ENCODE assay signal across 8 cellular contexts in the genomic region with DNA sequence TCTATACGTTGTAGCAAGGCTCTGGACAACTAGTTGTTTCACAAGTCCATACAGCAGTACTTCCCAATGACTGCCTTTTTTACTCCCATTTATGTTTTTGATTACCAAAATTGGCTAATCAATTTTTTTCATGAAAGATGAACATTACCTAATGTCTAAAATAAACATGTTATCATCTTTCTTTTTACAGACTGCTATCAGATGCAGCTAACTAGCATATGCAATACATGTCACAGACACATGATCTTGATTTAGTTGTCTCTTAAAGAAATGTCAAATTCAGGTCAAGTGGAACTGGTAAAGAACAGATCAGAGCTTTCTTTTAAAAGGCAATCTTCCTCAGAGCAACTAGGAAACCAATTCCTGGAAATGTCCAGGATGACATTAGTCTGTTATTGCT. TPM values are rescaled to one million over a fixed set of nuclear protein-coding genes. Genes with fewer than 3 reads are reported as not detected.
DNase-seq lines count a peak whose midpoint lies in the region; ATAC-seq, FAIRE-seq and TF ChIP-seq lines count a peak whose summit lies in the region.

No MANE protein-coding gene starts in this region.

- H3K4me3 ChIP-seq in breast epithelium, result peak overlapping the region; percentile 72 to 93 (median 86)
- peak overlapping the region; percentile 94 for H3K4me3 ChIP-seq in GM12878
- H3K4me3 ChIP-seq in lower lobe of right lung, result peak overlapping the region; percentile 79
- H3K4me3 ChIP-seq in uterus, result peak overlapping the region; percentile 73 to 90

- CTCF ChIA-PET in MCF 10A (lab: Yijun Ruan, JAX) (interaction anchor here (0.5 to 2.0 kb wide), 4 partner anchors 15 to 710 kb away, joined by 3 to 5 read pairs (median 3); a partner anchor contains a TSS), GM12878 (lab: Yijun Ruan, JAX) (interaction anchor here (0.9 to 1.9 kb wide), 4 partner anchors 16 to 141 kb away, joined by 3 to 14 read pairs (median 4); a partner anchor contains a TSS)

- H3K36me3 ChIP-seq in breast epithelium, result no peaks in the 10 kb centered on the region
- H3K36me3 ChIP-seq in GM12878 (ENCODE audit: control insufficient read depth in 2 of 2, insufficient read depth in 2 of 2, low read length in 1 of 2), result no peaks in the 10 kb centered on the region
- no peaks in the 10 kb centered on the region for H3K36me3 ChIP-seq in lower lobe of right lung
- no peaks in the 10 kb centered on the region for H3K36me3 ChIP-seq in uterus

- H2AFZ ChIP-seq in GM12878 (ENCODE audit: control insufficient read depth, low read depth, low read length), result peak overlapping the region; percentile 99

- no peak overlapping the region for H3K9ac ChIP-seq in GM12878 (ENCODE audit: control insufficient read depth, insufficient read depth, low read length)

- H3K4me1 ChIP-seq in breast epithelium (peaks cover 0 to 9% of the 10 kb centered on the region in 2 donors), GM12878 (ENCODE audit: control insufficient read depth, insufficient read depth, low read length) (peaks cover 3% of the 10 kb centered on the region; the same call in 1 of the 2 replicates), lower lobe of right lung (peaks cover 21% of the 10 kb centered on the region), uterus (peaks cover 0 to 9% of the 10 kb centered on the region in 2 donors)

- TF ChIP-seq CTCF in breast epithelium (IDR thresholded peaks at IDR 0.05) (no peak), MCF 10A (IDR thresholded peaks at IDR 0.05; ENCODE audit: unreplicated experiment) (no peak), GM12878 (IDR thresholded peaks at IDR 0.05 in 2 of 3, conservative IDR thresholded peaks at IDR 0.05 in 1 of 3; ENCODE audit: control insufficient read depth in 2 of 3, extremely low read depth in 1 of 3, insufficient read depth in 1 of 3, low read depth in 3 of 3, low read length in 3 of 3) (no peak), lower lobe of right lung (IDR thresholded peaks at IDR 0.05) (no peak), uterus (IDR thresholded peaks at IDR 0.05) (no peak)

- no peak overlapping the region for H3K27ac Mint-ChIP-seq in MCF 10A (ENCODE audit: low read depth, unreplicated experiment)
- H3K27ac Mint-ChIP-seq in activated T-helper 2 cell treated with anti-CD3 and anti-CD28 coated beads, Interferon-gamma antibody, Interleukin-2, Interleukin-4, amounts not matched to agents 10 μg/mL and 5 μg/mL and 100 μg/mL, durations not matched to agents 14 hours and 24 hours and 36 hours, result no peak overlapping the region

- H3K9me3 ChIP-seq in breast epithelium (no peaks in the 10 kb centered on the region), GM12878 (replicated peaks; ENCODE audit: control insufficient read depth, insufficient read depth, low read length) (no peaks in the 10 kb centered on the region), lower lobe of right lung (no peaks in the 10 kb centered on the region), uterus (no peaks in the 10 kb centered on the region)

- POLR2A ChIA-PET in MCF 10A (lab: Yijun Ruan, JAX) (interaction anchor here (0.6 to 4.9 kb wide), 21 partner anchors 8 to 645 kb away, joined by 3 to 114 read pairs (median 5); a partner anchor contains a TSS), GM12878 (lab: Charles Lee) (interaction anchor here (0.6 to 3.5 kb wide), 4 partner anchors 10 to 201 kb away, joined by 3 to 24 read pairs (median 5); a partner anchor contains a TSS)

- H3K4me2 ChIP-seq in GM12878 (ENCODE audit: control insufficient read depth, insufficient read depth), result peak overlapping the region; percentile 90; the same call in 1 of the 2 replicates

- H3K36me3 Mint-ChIP-seq in MCF 10A (ENCODE audit: insufficient read depth, unreplicated experiment), result peaks cover 9% of the 10 kb centered on the region
- peaks cover 4% of the 10 kb centered on the region for H3K36me3 Mint-ChIP-seq in activated T-helper 2 cell treated with anti-CD3 and anti-CD28 coated beads, Interferon-gamma antibody, Interleukin-2, Interleukin-4, amounts not matched to agents 10 μg/mL and 5 μg/mL and 100 μg/mL, durations not matched to agents 14 hours and 24 hours and 36 hours (ENCODE audit: low read depth)

- TF ChIP-seq POLR2A in breast epithelium (IDR thresholded peaks at IDR 0.05) (no peak), GM12878 (IDR thresholded peaks at IDR 0.05; ENCODE audit: low read depth, low read length) (no peak), uterus (IDR thresholded peaks at IDR 0.05) (no peak)

- peaks cover 9% of the 10 kb centered on the region for H3K4me1 Mint-ChIP-seq in MCF 10A (ENCODE audit: insufficient read depth, unreplicated experiment)
- H3K4me1 Mint-ChIP-seq in activated T-helper 2 cell treated with anti-CD3 and anti-CD28 coated beads, Interferon-gamma antibody, Interleukin-2, Interleukin-4, amounts not matched to agents 10 μg/mL and 5 μg/mL and 100 μg/mL, durations not matched to agents 14 hours and 24 hours and 36 hours (ENCODE audit: low read depth), result peaks cover 7% of the 10 kb centered on the region

- no peaks in the 10 kb centered on the region for H3K9me3 Mint-ChIP-seq in MCF 10A (ENCODE audit: unreplicated experiment)
- H3K9me3 Mint-ChIP-seq in activated T-helper 2 cell treated with anti-CD3 and anti-CD28 coated beads, Interferon-gamma antibody, Interleukin-2, Interleukin-4, amounts not matched to agents 10 μg/mL and 5 μg/mL and 100 μg/mL, durations not matched to agents 14 hours and 24 hours and 36 hours, result no peaks in the 10 kb centered on the region

- DNase-seq in breast epithelium (ENCODE audit: low spot score in 2 of 2), result no peak
- DNase-seq in MCF 10A (ENCODE audit: unreplicated experiment), result no peak
- DNase-seq in GM12878 (ENCODE audit: low read depth, low spot score), result no peak
- DNase-seq in lower lobe of right lung, result no peak
- no peak for DNase-seq in uterus
- DNase-seq in NCI-H446 treated with DMSO at 0.1 percent for 48 hours (lab: John Stamatoyannopoulos, UW), result no peak
- no peak for DNase-seq in activated T-helper 2 cell treated with anti-CD3 and anti-CD28 coated beads, Interferon-gamma antibody, Interleukin-2, Interleukin-4, amounts not matched to agents 10 μg/mL and 5 μg/mL and 100 μg/mL, durations not matched to agents 14 hours and 24 hours and 36 hours (ENCODE audit: low spot score)
- no peak for DNase-seq in AG20443 (ENCODE audit: low spot score)

- intact Hi-C loops in breast epithelium (cut with DNase I; ENCODE audit: low total_unique reads) (no loop called here), MCF 10A (cut with micrococcal nuclease) (no loop called here), GM12878 (cut with micrococcal nuclease; ENCODE audit: unreplicated experiment) (no loop called here), lower lobe of right lung (cut with DNase I) (no loop called here), uterus (cut with DNase I; ENCODE audit: low total_unique reads) (no loop called here)
- intact Hi-C loops in activated T-helper 2 cell treated with anti-CD3 and anti-CD28 coated beads, Interferon-gamma antibody, Interleukin-2, Interleukin-4, amounts not matched to agents 10 μg/mL and 5 μg/mL and 100 μg/mL, durations not matched to agents 14 hours and 24 hours and 36 hours (cut with micrococcal nuclease), result loop anchor here (2.0 kb wide), 1 partner anchor 17 kb away; a partner anchor contains a TSS

- FAIRE-seq in GM12878 (lab: Jason Lieb, UNC), result no peak

- RAD21 ChIA-PET in GM12878 (lab: Charles Lee; ENCODE audit: unreplicated experiment), result interaction anchor here (0.6 to 1.7 kb wide), 7 partner anchors 8 to 400 kb away, joined by 3 to 14 read pairs (median 3); a partner anchor contains a TSS

- no peak for ATAC-seq in GM12878
- no peak for ATAC-seq in lower lobe of right lung

- H4K20me1 ChIP-seq in GM12878 (ENCODE audit: control insufficient read depth, insufficient read depth), result no peaks in the 10 kb centered on the region

- TF ChIP-seq RAD21 in GM12878 (IDR thresholded peaks at IDR 0.05; ENCODE audit: insufficient read depth, low read depth, low read length), result no peak

- H3K27me3 ChIP-seq in breast epithelium (no peaks in the 10 kb centered on the region), GM12878 (replicated peaks in 1 of 2; ENCODE audit: control insufficient read depth in 2 of 2, insufficient read depth in 2 of 2, low read length in 1 of 2) (no peaks in the 10 kb centered on the region), lower lobe of right lung (ENCODE audit: low read depth) (no peaks in the 10 kb centered on the region), uterus (no peaks in the 10 kb centered on the region)

- TF ChIP-seq EP300 in GM12878 (IDR thresholded peaks at IDR 0.05; ENCODE audit: borderline replicate concordance in 1 of 2, control insufficient read depth in 1 of 2, low read depth in 2 of 2, low read length in 2 of 2), result no peak

- 9% methylated on average over 1 of the region's 1 CpG for WGBS in GM12878 (ENCODE audit: insufficient coverage, insufficient replicate concordance, low lambda C conversion rate, missing lambda C conversion rate)

- in situ Hi-C loops in GM12878 (cut with MboI), result no loop called here

- no TSS peak for BruUV-seq in MCF 10A (replicated peaks; lab: Mats Ljungman, UMichigan)
- BruUV-seq in GM12878 (replicated peaks; lab: Mats Ljungman, UMichigan), result no TSS peak

- no peaks in the 10 kb centered on the region for H3K27me3 Mint-ChIP-seq in MCF 10A (ENCODE audit: insufficient read depth, unreplicated experiment)
- peaks cover 6% of the 10 kb centered on the region for H3K27me3 Mint-ChIP-seq in activated T-helper 2 cell treated with anti-CD3 and anti-CD28 coated beads, Interferon-gamma antibody, Interleukin-2, Interleukin-4, amounts not matched to agents 10 μg/mL and 5 μg/mL and 100 μg/mL, durations not matched to agents 14 hours and 24 hours and 36 hours (ENCODE audit: low read depth)

- H3K4me3 Mint-ChIP-seq in MCF 10A (ENCODE audit: unreplicated experiment), result no peak overlapping the region
- H3K4me3 Mint-ChIP-seq in activated T-helper 2 cell treated with anti-CD3 and anti-CD28 coated beads, Interferon-gamma antibody, Interleukin-2, Interleukin-4, amounts not matched to agents 10 μg/mL and 5 μg/mL and 100 μg/mL, durations not matched to agents 14 hours and 24 hours and 36 hours (ENCODE audit: low read depth), result no peak overlapping the region

- peak overlapping the region; percentile 88 to 93 for H3K27ac ChIP-seq in breast epithelium
- no peak overlapping the region for H3K27ac ChIP-seq in GM12878 (ENCODE audit: control insufficient read depth, insufficient read depth)
- peak overlapping the region; percentile 92 for H3K27ac ChIP-seq in lower lobe of right lung
- peak overlapping the region; percentile 88 for H3K27ac ChIP-seq in uterus

- H3K79me2 ChIP-seq in GM12878 (ENCODE audit: control insufficient read depth, insufficient read depth, low read length), result peaks cover 19% of the 10 kb centered on the region

- SMC1A ChIA-PET in GM12878 (lab: Charles Lee; ENCODE audit: uncharacterized antibody, unreplicated experiment), result interaction anchor here (0.6 to 4.3 kb wide), 7 partner anchors 15 to 209 kb away, joined by 3 to 32 read pairs (median 3); a partner anchor contains a TSS

RNA-seq across cellular contexts. Expression of a gene that starts 0.6 kb away (rescaled TPM):
- total RNA-seq in breast epithelium (10 to 100 TPM in 1 of 3 donors, 1 to 10 TPM in 2; 6.9 to 11.0 (median 9.1) TPM), MCF 10A (2022) (9.1 and 11.0 TPM in 2 replicates), GM12878 (2014; rRNA removed) (3.8 and 4.2 TPM in 2 replicates), GM12878 (2014; rRNA removed; fragmentation: Illumina TruSeq; extraction: Trizol) (7.5 and 8.7 TPM in 2 replicates), GM12878 (2021) (7.6 and 7.7 TPM in 2 replicates), lower lobe of right lung (17.4 TPM), uterus (10 to 100 TPM in 2 of 4 donors, 1 to 10 TPM in 2; 6.4 to 15.2 (median 10.5) TPM)
- total RNA-seq in GM12878 (2013; cell fraction: nucleolus; rRNA removed), result 13.7 and 18.2 TPM in 2 replicates
- polyA plus RNA-seq in GM12878 (2011; ENCODE audit: low read depth), result 2.9 TPM
- polyA plus RNA-seq in GM12878 (2011; rRNA removed) (15.9 and 29.6 TPM in 2 replicates), GM12878 (2014; fragmentation: Illumina TruSeq; extraction: Trizol) (8.8 and 9.8 TPM in 2 replicates), GM12878 (2014; fragmentation: Nextera tagmentation; extraction: Ambion mirVana) (1 to 10 TPM; 2.1 to 3.0 TPM), GM12878 (2014; rRNA removed) (3.2 and 4.3 TPM in 2 replicates), GM12878 (2016; fragmentation: Nextera tagmentation; extraction: Ambion mirVana) (1 to 10 TPM; 6.7 to 7.1 TPM)
- 3.0 and 3.3 TPM in 2 replicates for polyA plus RNA-seq in GM12878 (2011; cell fraction: cytosol; rRNA removed)
- polyA plus RNA-seq in GM12878 (2011; cell fraction: nucleus; rRNA removed), result 2.6 and 2.9 TPM in 2 replicates
- 5.4 and 6.4 TPM in 2 replicates for polyA plus RNA-seq in GM12878 (2012)
- 4.8 and 10.1 TPM in 2 replicates for polyA minus RNA-seq in GM12878 (2011; rRNA and poly(A)+ RNA removed)
- polyA minus RNA-seq in GM12878 (2011; cell fraction: cytosol; rRNA and poly(A)+ RNA removed), result 1.9 and 4.3 TPM in 2 replicates
- polyA minus RNA-seq in GM12878 (2011; cell fraction: nucleus; rRNA and poly(A)+ RNA removed), result 4.5 and 7.7 TPM in 2 replicates
- total RNA-seq in activated T-helper 2 cell treated with anti-CD3 and anti-CD28 coated beads, Interferon-gamma antibody, Interleukin-2, Interleukin-4, amounts not matched to agents 10 μg/mL and 5 μg/mL and 100 μg/mL, durations not matched to agents 14 hours and 24 hours and 36 hours, result 10.4 and 10.7 TPM in 2 replicates

RNA-seq across cellular contexts. Expression of a gene that starts 15.8 kb away (rescaled TPM):
- total RNA-seq in breast epithelium, result 10 to 100 TPM; 17.0 to 22.6 (median 22.2) TPM
- total RNA-seq in MCF 10A (2022), result 60.4 and 62.3 TPM in 2 replicates
- 47.0 and 52.6 TPM in 2 replicates for total RNA-seq in GM12878 (2013; cell fraction: nucleolus; rRNA removed)
- total RNA-seq in GM12878 (2014; rRNA removed), result 37.1 and 39.3 TPM in 2 replicates
- 31.3 and 34.5 TPM in 2 replicates for total RNA-seq in GM12878 (2014; rRNA removed; fragmentation: Illumina TruSeq; extraction: Trizol)
- 36.3 and 37.3 TPM in 2 replicates for total RNA-seq in GM12878 (2021)
- polyA plus RNA-seq in GM12878 (2011; ENCODE audit: low read depth), result 23.2 TPM
- polyA plus RNA-seq in GM12878 (2011; rRNA removed), result 46.5 and 71.3 TPM in 2 replicates
- polyA plus RNA-seq in GM12878 (2011; cell fraction: cytosol; rRNA removed), result 18.6 and 21.5 TPM in 2 replicates
- polyA plus RNA-seq in GM12878 (2011; cell fraction: nucleus; rRNA removed), result 26.3 and 27.4 TPM in 2 replicates
- 34.4 and 38.7 TPM in 2 replicates for polyA plus RNA-seq in GM12878 (2012)
- 29.2 and 41.4 TPM in 2 replicates for polyA plus RNA-seq in GM12878 (2014; fragmentation: Illumina TruSeq; extraction: Trizol)
- 10 to 100 TPM; 10.3 to 23.6 TPM for polyA plus RNA-seq in GM12878 (2014; fragmentation: Nextera tagmentation; extraction: Ambion mirVana)
- polyA plus RNA-seq in GM12878 (2014; rRNA removed), result 37.4 and 37.8 TPM in 2 replicates
- polyA plus RNA-seq in GM12878 (2016; fragmentation: Nextera tagmentation; extraction: Ambion mirVana), result 10 to 100 TPM; 59.4 to 63.5 TPM
- polyA minus RNA-seq in GM12878 (2011; rRNA and poly(A)+ RNA removed), result 20.1 and 31.5 TPM in 2 replicates
- polyA minus RNA-seq in GM12878 (2011; cell fraction: cytosol; rRNA and poly(A)+ RNA removed), result 11.1 and 12.8 TPM in 2 replicates
- 30.1 and 50.8 TPM in 2 replicates for polyA minus RNA-seq in GM12878 (2011; cell fraction: nucleus; rRNA and poly(A)+ RNA removed)
- total RNA-seq in lower lobe of right lung, result 31.1 TPM
- total RNA-seq in uterus, result 10 to 100 TPM in 3 of 4 donors, 1 to 10 TPM in 1; 8.7 to 29.5 (median 14.8) TPM
- 53.4 and 55.7 TPM in 2 replicates for total RNA-seq in activated T-helper 2 cell treated with anti-CD3 and anti-CD28 coated beads, Interferon-gamma antibody, Interleukin-2, Interleukin-4, amounts not matched to agents 10 μg/mL and 5 μg/mL and 100 μg/mL, durations not matched to agents 14 hours and 24 hours and 36 hours
